ENCODE assay signal across 12 cellular contexts in genomic region chr3:112639451-112640332, GRCh38. TPM values are rescaled to one million over a fixed set of nuclear protein-coding genes. Genes with fewer than 3 reads are reported as not detected.
A peak's percentile ranks its signal among the peaks of the same experiment; 100 is the strongest.
DNase-seq lines count a peak whose midpoint lies in the region; ATAC-seq and TF ChIP-seq lines count a peak whose summit lies in the region.
"Had no signal": no experiment of that assay in that cellular context is flagged by ENCODE, and none has a peak within 500 bp of the region (broad histone marks: within the 10 kb centered on the region; RNA-seq: fewer than 3 reads in every experiment).

No MANE protein-coding gene starts in this region.

- POLR2A ChIA-PET in AG04450 (lab: Yijun Ruan, JAX) = interaction anchor here (1.0 to 1.2 kb wide), 3 partner anchors 13 to 78 kb away, joined by 3 read pairs; partner anchors contain the start of genes ATG3 and SLC35A5
- POLR2A ChIA-PET in CD8-positive, alpha-beta memory T cell (lab: Charles Lee) = no interaction called here

- H3K36me3 ChIP-seq in adipocyte (ENCODE audit: control insufficient read depth, insufficient read depth, low read length, severe bottlenecking) = peaks cover 31% of the 10 kb centered on the region
- H3K36me3 ChIP-seq in CD8-positive, alpha-beta memory T cell (ENCODE audit: insufficient read depth, low read length) = no peaks in the 10 kb centered on the region
- H3K36me3 ChIP-seq: BLaER1 treated with 17β-estradiol and CSF1 and Interleukin-3, amounts not matched to agents 10 nM and 100 nM; pancreas had no signal

- H3K27me3 Mint-ChIP-seq in CD8-positive, alpha-beta memory T cell = no peaks in the 10 kb centered on the region

- H3K27ac ChIP-seq in AG04450 (ENCODE audit: low read depth, low read length) (peak overlapping the region; percentile 98), foreskin keratinocyte (peak overlapping the region; percentile 98)
- H3K27ac ChIP-seq in CD8-positive, alpha-beta memory T cell (ENCODE audit: low read depth, low read length) = no peak overlapping the region
- H3K27ac ChIP-seq: BLaER1 treated with 17β-estradiol and CSF1 and Interleukin-3, amounts not matched to agents 10 nM and 100 nM had no signal

- no peaks in the 10 kb centered on the region for H3K9me3 Mint-ChIP-seq in CD8-positive, alpha-beta memory T cell
- H3K9me3 Mint-ChIP-seq: activated T-helper 1 cell treated with anti-CD3 and anti-CD28 coated beads, Interleukin-12 subunit alpha, Interleukin-12 subunit beta, Interleukin-2, Interleukin-4 antibody, amounts not matched to agents 30 ng/mL and 10 ng/mL and 1 ng/mL, durations not matched to agents 14 hours and 24 hours and 36 hours had no signal

- H3K4me3 ChIP-seq in AG04450 (ENCODE audit: low read depth, low read length) = peak overlapping the region; percentile 85
- H3K4me3 ChIP-seq in adipocyte (ENCODE audit: low read length) = peak overlapping the region; percentile 85
- peak overlapping the region; percentile 58 for H3K4me3 ChIP-seq in retinal pigment epithelial cell (ENCODE audit: low read length)
- H3K4me3 ChIP-seq in CD8-positive, alpha-beta memory T cell (ENCODE audit: low read length) = no peak overlapping the region
- H3K4me3 ChIP-seq: BLaER1 treated with 17β-estradiol and CSF1 and Interleukin-3, amounts not matched to agents 10 nM and 100 nM had no signal

- peaks cover 42% of the 10 kb centered on the region for H3K4me1 ChIP-seq in adipocyte (ENCODE audit: control insufficient read depth, insufficient read depth, low read length)
- H3K4me1 ChIP-seq in foreskin keratinocyte = peaks cover 37% of the 10 kb centered on the region
- H3K4me1 ChIP-seq in CD8-positive, alpha-beta memory T cell (ENCODE audit: insufficient read depth, low read length) = peaks cover 10% of the 10 kb centered on the region

- peaks cover 17 to 26% (median 25%) of the 10 kb centered on the region in 3 donors for H3K4me1 Mint-ChIP-seq in CD8-positive, alpha-beta memory T cell

- H3K27me3 ChIP-seq in AG04450 (ENCODE audit: control insufficient read depth, insufficient read depth, low read length) = no peaks in the 10 kb centered on the region
- H3K27me3 ChIP-seq in adipocyte (replicated peaks; ENCODE audit: control insufficient read depth, insufficient read depth, low read length) = no peaks in the 10 kb centered on the region
- no peaks in the 10 kb centered on the region for H3K27me3 ChIP-seq in foreskin keratinocyte
- no peaks in the 10 kb centered on the region for H3K27me3 ChIP-seq in CD8-positive, alpha-beta memory T cell (ENCODE audit: insufficient read depth, low read length, poor library complexity, severe bottlenecking)
- H3K27me3 ChIP-seq: pancreas had no signal

- no peak overlapping the region for H3K4me3 Mint-ChIP-seq in CD8-positive, alpha-beta memory T cell
- H3K4me3 Mint-ChIP-seq: activated T-helper 1 cell treated with anti-CD3 and anti-CD28 coated beads, Interleukin-12 subunit alpha, Interleukin-12 subunit beta, Interleukin-2, Interleukin-4 antibody, amounts not matched to agents 30 ng/mL and 10 ng/mL and 1 ng/mL, durations not matched to agents 14 hours and 24 hours and 36 hours had no signal

- peak overlapping the region; percentile 96 for H3K9ac ChIP-seq in adipocyte (ENCODE audit: low read length)

- ATAC-seq in foreskin keratinocyte = no peak

- CTCF ChIA-PET in AG04450 (lab: Charles Lee) = interaction anchor here (1.1 to 4.1 kb wide), 5 partner anchors 57 to 396 kb away, joined by 3 to 32 read pairs (median 5); no protein-coding TSS in a partner anchor
- CTCF ChIA-PET in CD8-positive, alpha-beta memory T cell (lab: Charles Lee) = interaction anchor here (1.2 to 1.4 kb wide), 2 partner anchors 95 to 340 kb away, joined by 3 to 4 read pairs; no protein-coding TSS in a partner anchor

- TF ChIP-seq CTCF in AG04450 (IDR thresholded peaks at IDR 0.05; ENCODE audit: low read depth, low read length) (no peak), foreskin keratinocyte (conservative IDR thresholded peaks at IDR 0.05) (no peak), retinal pigment epithelial cell (conservative IDR thresholded peaks at IDR 0.05; ENCODE audit: low read depth, low read length) (no peak)

- H3K36me3 Mint-ChIP-seq in CD8-positive, alpha-beta memory T cell = no peaks in the 10 kb centered on the region

- H3K9me3 ChIP-seq in AG04450 (ENCODE audit: control insufficient read depth, insufficient read depth, low read length) (peaks cover 9% of the 10 kb centered on the region; the same call in 1 of the 2 replicates), adipocyte (ENCODE audit: control insufficient read depth, low read length) (no peaks in the 10 kb centered on the region)
- H3K9me3 ChIP-seq in CD8-positive, alpha-beta memory T cell (ENCODE audit: low read length) = no peaks in the 10 kb centered on the region
- H3K9me3 ChIP-seq: BLaER1 treated with 17β-estradiol and CSF1 and Interleukin-3, amounts not matched to agents 10 nM and 100 nM; pancreas had no signal

- DNase-seq in AG04450 (ENCODE audit: low read depth, low spot score) (no peak), adipocyte (ENCODE audit: low read depth) (no peak), foreskin keratinocyte (no peak), retinal pigment epithelial cell (ENCODE audit: low read depth) (no peak), NCI-H2227 treated with DMSO at 0.1 percent for 48 hours (lab: John Stamatoyannopoulos, UW) (no peak), kidney tubule cell (ENCODE audit: low spot score) (no peak), NCI-H187 treated with DMSO at 0.1 percent for 48 hours (lab: John Stamatoyannopoulos, UW) (no peak)
- no peak for DNase-seq in CD8-positive, alpha-beta memory T cell
- DNase-seq: SHP77 treated with DMSO at 0.1 percent for 48 hours had no signal

- no peak overlapping the region for H3K27ac Mint-ChIP-seq in CD8-positive, alpha-beta memory T cell
- H3K27ac Mint-ChIP-seq: activated T-helper 1 cell treated with anti-CD3 and anti-CD28 coated beads, Interleukin-12 subunit alpha, Interleukin-12 subunit beta, Interleukin-2, Interleukin-4 antibody, amounts not matched to agents 30 ng/mL and 10 ng/mL and 1 ng/mL, durations not matched to agents 14 hours and 24 hours and 36 hours had no signal

RNA-seq across cellular contexts. Expression of gene CCDC80, which starts 1.3 kb away (rescaled TPM):
- polyA plus RNA-seq in AG04450 (2011; rRNA removed) (202 and 289 TPM in 2 replicates), foreskin keratinocyte (15.7 and 17.0 TPM in 2 replicates)
- 122 and 160 TPM in 2 replicates for polyA minus RNA-seq in AG04450 (2011; rRNA and poly(A)+ RNA removed)
- 24.5 and 25.0 TPM in 2 replicates for total RNA-seq in foreskin keratinocyte
- total RNA-seq in CD8-positive, alpha-beta memory T cell = not detected
- 0.02 TPM for polyA plus RNA-seq in CD8-positive, alpha-beta memory T cell

Comparison
In these comparisons a context has a peak if more than half of its experiments do, and no peak if none do; other contexts are left out.
1. RNA of gene CCDC80, which starts 1.3 kb away (polyA plus RNA-seq): 202 to 289 TPM in AG04450 and 15.7 to 17.0 TPM in foreskin keratinocyte; 0.02 TPM in CD8-positive, alpha-beta memory T cell (single experiment); every median in the first group is over 10 times any median in the second.